10 cellular contexts compared by ENCODE assay signal in genomic region chr7:90347759-90348158, GRCh38. TPM values are rescaled to one million over a fixed set of nuclear protein-coding genes. Genes with fewer than 3 reads are reported as not detected.
DNase-seq lines count a peak whose midpoint lies in the region; ATAC-seq and TF ChIP-seq lines count a peak whose summit lies in the region.
"Had no signal": no experiment of that assay in that cellular context is flagged by ENCODE, and none has a peak within 500 bp of the region (broad histone marks: within the 10 kb centered on the region; RNA-seq: fewer than 3 reads in every experiment).

No MANE protein-coding gene starts in this region.

- H3K27me3 ChIP-seq in neutrophil, result no peaks in the 10 kb centered on the region

- TF ChIP-seq CTCF in chondrocyte (IDR thresholded peaks at IDR 0.05) (no peak), neutrophil (IDR thresholded peaks at IDR 0.05) (no peak)

- peak; percentile 13 for DNase-seq in MV-4-11 (lab: John Stamatoyannopoulos, UW)
- no peak for DNase-seq in chondrocyte (ENCODE audit: low spot score)
- DNase-seq in COR-L47 (lab: John Stamatoyannopoulos, UW), result no peak
- no peak for DNase-seq in left lobe of liver (ENCODE audit: low spot score)
- DNase-seq: NCI-H187 had no signal

- H3K9me3 ChIP-seq in neutrophil, result no peaks in the 10 kb centered on the region

- no peaks in the 10 kb centered on the region for H3K36me3 ChIP-seq in neutrophil

- peaks cover 20% of the 10 kb centered on the region for H3K4me1 Mint-ChIP-seq in chondrocyte (ENCODE audit: low read depth)

- peaks cover 18 to 23% of the 10 kb centered on the region in 2 experiments for H3K4me1 ChIP-seq in neutrophil (ENCODE audit: control insufficient read depth in 1 of 2, insufficient read depth in 1 of 2, low read depth in 1 of 2, low read length in 1 of 2)

- H3K9me3 Mint-ChIP-seq in chondrocyte (ENCODE audit: low read depth), result no peaks in the 10 kb centered on the region

- H3K27ac Mint-ChIP-seq in chondrocyte (ENCODE audit: unreplicated experiment), result no peak overlapping the region

- H3K27ac ChIP-seq in neutrophil, result peak overlapping the region; percentile 90

- ATAC-seq in HG03432 (IDR thresholded peaks at IDR 0.05; ENCODE audit: unreplicated experiment) (no peak), HG03095 (IDR thresholded peaks at IDR 0.05; ENCODE audit: unreplicated experiment) (no peak), left lobe of liver (no peak)

- peak overlapping the region; percentile 91 for H3K4me3 Mint-ChIP-seq in chondrocyte (ENCODE audit: unreplicated experiment)

- H3K27me3 Mint-ChIP-seq in chondrocyte (ENCODE audit: low read depth), result no peaks in the 10 kb centered on the region

- H3K36me3 Mint-ChIP-seq in chondrocyte (ENCODE audit: low read depth), result peaks cover 1% of the 10 kb centered on the region

- H3K4me3 ChIP-seq in GM08714 (ENCODE audit: low read length), result peak overlapping the region; percentile 92
- no peak overlapping the region for H3K4me3 ChIP-seq in neutrophil (ENCODE audit: low read depth in 1 of 2, low read length in 1 of 2)

RNA-seq across cellular contexts. Expression of gene GTPBP10, which starts 1.2 kb away (rescaled TPM):
- 14.5 to 15.7 TPM (median 14.9 TPM) in 3 replicates for total RNA-seq in chondrocyte
- total RNA-seq in left lobe of liver, result 16.7 TPM

RNA-seq across cellular contexts. Expression of gene FAM237B, which starts 26.7 kb away (rescaled TPM):
- total RNA-seq in chondrocyte, result not detected in 3 replicates
- not detected for total RNA-seq in left lobe of liver
- total RNA-seq: lung microvascular endothelial cell had no signal

RNA-seq across cellular contexts. Expression of gene CLDN12, which starts 55.5 kb away (rescaled TPM):
- total RNA-seq in chondrocyte (21.0 to 29.5 TPM (median 27.6 TPM) in 3 replicates), left lobe of liver (34.2 TPM)
